8 cellular contexts compared by ENCODE assay signal in genomic region chr9:12775373-12775962, GRCh38. TPM values are rescaled to one million over a fixed set of nuclear protein-coding genes. Genes with fewer than 3 reads are reported as not detected.
A peak's percentile ranks its signal among the peaks of the same experiment; 100 is the strongest.
DNase-seq lines count a peak whose midpoint lies in the region; ATAC-seq and FAIRE-seq lines count a peak whose summit lies in the region.

No MANE protein-coding gene starts in this region.

- no peaks in the 10 kb centered on the region for H3K4me1 ChIP-seq in small intestine (ENCODE audit: control insufficient read depth in 2 of 2, insufficient read depth in 1 of 2, low read depth in 1 of 2, low read length in 1 of 2)

- FAIRE-seq in small intestine (lab: Jason Lieb, UNC), result no peak

- H3K27me3 ChIP-seq in small intestine (ENCODE audit: control insufficient read depth in 2 of 2, insufficient read depth in 2 of 2, low read length in 2 of 2), result no peaks in the 10 kb centered on the region

- ATAC-seq in HG03175 (IDR thresholded peaks at IDR 0.05; ENCODE audit: unreplicated experiment) (peak; percentile 23), GM21526 (IDR thresholded peaks at IDR 0.05; ENCODE audit: low FRiP score, unreplicated experiment) (no peak)

- H3K36me3 ChIP-seq in small intestine (ENCODE audit: control insufficient read depth in 2 of 2, insufficient read depth in 2 of 2, low read length in 2 of 2), result no peaks in the 10 kb centered on the region

- peak; percentile 18 for DNase-seq in ELF-1 (ENCODE audit: low read depth, low spot score)
- DNase-seq in small intestine, result no peak
- DNase-seq in NCI-H1694 (lab: John Stamatoyannopoulos, UW), result no peak
- no peak for DNase-seq in T1000 (lab: John Stamatoyannopoulos, UW)

- H3K4me3 ChIP-seq in iPS-18c (ENCODE audit: insufficient read depth, low read depth, low read length) (peak overlapping the region; percentile 79), small intestine (ENCODE audit: low read depth in 1 of 2, low read length in 2 of 2) (peak overlapping the region; percentile 71 to 80)

- 1 to 2% (median 1%) methylated on average over 25 to 37 of the region's 37 CpGs for WGBS in small intestine, 3 donors

- H3K9me3 ChIP-seq in iPS-18c (ENCODE audit: control insufficient read depth, insufficient read depth, low read length), result no peaks in the 10 kb centered on the region
- H3K9me3 ChIP-seq in small intestine (ENCODE audit: control insufficient read depth, low read depth), result no peaks in the 10 kb centered on the region

- H3K27ac ChIP-seq in angular gyrus (ENCODE audit: low read depth, low read length) (peak overlapping the region; percentile 96), small intestine (ENCODE audit: low read depth in 1 of 2, low read length in 1 of 2) (peak overlapping the region; percentile 89 to 92)

RNA-seq across cellular contexts. Expression of gene LURAP1L, which starts 0.6 kb away (rescaled TPM):
- polyA plus RNA-seq in small intestine, result 1 to 10 TPM; 3.5 to 8.8 (median 4.2) TPM
